13 cellular contexts compared by ENCODE assay signal in genomic region chr16:57997528-57998265, GRCh38. TPM values are rescaled to one million over a fixed set of nuclear protein-coding genes. Genes with fewer than 3 reads are reported as not detected.
DNase-seq lines count a peak whose midpoint lies in the region; ATAC-seq and TF ChIP-seq lines count a peak whose summit lies in the region.
"Had no signal": no experiment of that assay in that cellular context is flagged by ENCODE, and none has a peak within 500 bp of the region (broad histone marks: within the 10 kb centered on the region; RNA-seq: fewer than 3 reads in every experiment).

No MANE protein-coding gene starts in this region.

- TF ChIP-seq CTCF in HFFc6 (IDR thresholded peaks at IDR 0.05), result no peak

- H3K4me1 Mint-ChIP-seq in activated CD4-positive, alpha-beta memory T cell treated with anti-CD3 and anti-CD28 coated beads for 36 hours (ENCODE audit: low read depth), result peaks cover 51% of the 10 kb centered on the region
- peaks cover 47 to 53% of the 10 kb centered on the region in 2 donors for H3K4me1 Mint-ChIP-seq in effector memory CD8-positive, alpha-beta T cell (ENCODE audit: low read depth in 2 of 2)
- H3K4me1 Mint-ChIP-seq in stimulated activated effector memory CD8-positive, alpha-beta T cell treated with anti-CD3 and anti-CD28 coated beads, Interleukin-12 subunit alpha, Interleukin-12 subunit beta, amount 100 ng/mL, for 72 hours, result peaks cover 67% of the 10 kb centered on the region
- peaks cover 37% of the 10 kb centered on the region for H3K4me1 Mint-ChIP-seq in HFFc6 (ENCODE audit: low read depth)

- intact Hi-C loops in activated CD4-positive, alpha-beta memory T cell treated with anti-CD3 and anti-CD28 coated beads for 36 hours (cut with micrococcal nuclease), result loop anchor here (2.0 kb wide), 1 partner anchor 407 kb away; no protein-coding TSS in a partner anchor

- no peaks in the 10 kb centered on the region for H3K27me3 Mint-ChIP-seq in activated CD4-positive, alpha-beta memory T cell treated with anti-CD3 and anti-CD28 coated beads for 36 hours
- H3K27me3 Mint-ChIP-seq in effector memory CD8-positive, alpha-beta T cell, result no peaks in the 10 kb centered on the region
- H3K27me3 Mint-ChIP-seq in HFFc6 (ENCODE audit: insufficient read depth), result no peaks in the 10 kb centered on the region

- H3K9me3 Mint-ChIP-seq in activated CD4-positive, alpha-beta memory T cell treated with anti-CD3 and anti-CD28 coated beads for 36 hours, result no peaks in the 10 kb centered on the region
- no peaks in the 10 kb centered on the region for H3K9me3 Mint-ChIP-seq in effector memory CD8-positive, alpha-beta T cell
- no peaks in the 10 kb centered on the region for H3K9me3 Mint-ChIP-seq in stimulated activated effector memory CD8-positive, alpha-beta T cell treated with anti-CD3 and anti-CD28 coated beads, Interleukin-12 subunit alpha, Interleukin-12 subunit beta, amount 100 ng/mL, for 72 hours
- H3K9me3 Mint-ChIP-seq in HFFc6, result no peaks in the 10 kb centered on the region
- H3K9me3 Mint-ChIP-seq: WTC11 had no signal

- POLR2A ChIA-PET in activated CD4-positive, alpha-beta memory T cell treated with anti-CD3 and anti-CD28 coated beads for 36 hours (lab: Charles Lee), result interaction anchor here (0.8 to 1.2 kb wide), 2 partner anchors 13 to 27 kb away, joined by 4 read pairs; no protein-coding TSS in a partner anchor

- peak overlapping the region; percentile 44 for H3K4me3 Mint-ChIP-seq in activated CD4-positive, alpha-beta memory T cell treated with anti-CD3 and anti-CD28 coated beads for 36 hours
- H3K4me3 Mint-ChIP-seq in effector memory CD8-positive, alpha-beta T cell, result peak overlapping the region; percentile 73 to 82
- peak overlapping the region; percentile 71 for H3K4me3 Mint-ChIP-seq in stimulated activated effector memory CD8-positive, alpha-beta T cell treated with anti-CD3 and anti-CD28 coated beads, Interleukin-12 subunit alpha, Interleukin-12 subunit beta, amount 100 ng/mL, for 72 hours
- no peak overlapping the region for H3K4me3 Mint-ChIP-seq in HFFc6
- H3K4me3 Mint-ChIP-seq: WTC11 had no signal

- peak overlapping the region; percentile 83 for H3K27ac Mint-ChIP-seq in activated CD4-positive, alpha-beta memory T cell treated with anti-CD3 and anti-CD28 coated beads for 36 hours
- H3K27ac Mint-ChIP-seq in effector memory CD8-positive, alpha-beta T cell, result peak overlapping the region; percentile 59 to 78
- peak overlapping the region; percentile 67 for H3K27ac Mint-ChIP-seq in stimulated activated effector memory CD8-positive, alpha-beta T cell treated with anti-CD3 and anti-CD28 coated beads, Interleukin-12 subunit alpha, Interleukin-12 subunit beta, amount 100 ng/mL, for 72 hours
- no peak overlapping the region for H3K27ac Mint-ChIP-seq in HFFc6
- H3K27ac Mint-ChIP-seq: WTC11 had no signal

- H3K36me3 Mint-ChIP-seq in activated CD4-positive, alpha-beta memory T cell treated with anti-CD3 and anti-CD28 coated beads for 36 hours, result peaks cover 12% of the 10 kb centered on the region
- peaks cover 48% of the 10 kb centered on the region for H3K36me3 Mint-ChIP-seq in effector memory CD8-positive, alpha-beta T cell (ENCODE audit: insufficient read depth)
- peaks cover 48% of the 10 kb centered on the region for H3K36me3 Mint-ChIP-seq in stimulated activated effector memory CD8-positive, alpha-beta T cell treated with anti-CD3 and anti-CD28 coated beads, Interleukin-12 subunit alpha, Interleukin-12 subunit beta, amount 100 ng/mL, for 72 hours
- no peaks in the 10 kb centered on the region; the same call in 1 of the 2 replicates for H3K36me3 Mint-ChIP-seq in HFFc6 (ENCODE audit: low read depth)

- ATAC-seq in effector memory CD8-positive, alpha-beta T cell (replicated peaks), result no peak
- ATAC-seq in stimulated activated effector memory CD8-positive, alpha-beta T cell treated with anti-CD3 and anti-CD28 coated beads, Interleukin-12 subunit alpha, Interleukin-12 subunit beta, amount 100 ng/mL, for 72 hours, result no peak
- no peak for ATAC-seq in GM18867 (IDR thresholded peaks at IDR 0.05; ENCODE audit: unreplicated experiment)

- CTCF ChIA-PET in activated CD4-positive, alpha-beta memory T cell treated with anti-CD3 and anti-CD28 coated beads for 36 hours (lab: Charles Lee), result interaction anchor here (1.2 to 2.4 kb wide), 4 partner anchors 99 to 421 kb away, joined by 3 to 18 read pairs (median 4); partner anchors contain the start of gene KATNB1

- peak; percentile 12 for DNase-seq in activated CD8-positive, alpha-beta memory T cell treated with anti-CD3 and anti-CD28 coated beads, Interleukin-2, amount 50 U/mL, for 4 hours
- DNase-seq in activated CD8-positive, alpha-beta memory T cell treated with anti-CD3 and anti-CD28 coated beads, Interleukin-2, amount 50 U/mL, for 48 hours, result no peak
- DNase-seq in activated CD4-positive, alpha-beta memory T cell treated with anti-CD3 and anti-CD28 coated beads for 36 hours, result no peak
- no peak for DNase-seq in effector memory CD8-positive, alpha-beta T cell
- DNase-seq in stimulated activated effector memory CD8-positive, alpha-beta T cell treated with anti-CD3 and anti-CD28 coated beads, Interleukin-12 subunit alpha, Interleukin-12 subunit beta, amount 100 ng/mL, for 72 hours (ENCODE audit: low spot score in 2 of 2), result no peak
- DNase-seq in HFFc6 (no peak), NCI-H1105 (lab: John Stamatoyannopoulos, UW) (no peak)
- DNase-seq: DMS153, NCI-H526 treated with DMSO at 0.1 percent for 48 hours had no signal

RNA-seq across cellular contexts. Expression of gene ZNF319, which starts 2.8 kb away (rescaled TPM):
- 1 to 10 TPM; 6.5 to 8.1 TPM for total RNA-seq in activated CD4-positive, alpha-beta memory T cell treated with anti-CD3 and anti-CD28 coated beads for 36 hours
- 10 to 100 TPM in 2 of 6 experiments, 1 to 10 TPM in 4; 8.3 to 12.0 (median 9.4) TPM for total RNA-seq in HFFc6 (2021; fragmentation: NEBNext Ultra II Directional; extraction: Animal tissue kit (Norgen Biotek cat#: 25700))

RNA-seq across cellular contexts. Expression of gene USB1, which starts 3.5 kb away (rescaled TPM):
- total RNA-seq in activated CD4-positive, alpha-beta memory T cell treated with anti-CD3 and anti-CD28 coated beads for 36 hours, result 10 to 100 TPM; 42.2 to 46.0 TPM
- 10 to 100 TPM; 62.9 to 88.3 (median 76.3) TPM for total RNA-seq in HFFc6 (2021; fragmentation: NEBNext Ultra II Directional; extraction: Animal tissue kit (Norgen Biotek cat#: 25700))

RNA-seq across cellular contexts. Expression of gene CNGB1, which starts 26.8 kb away (rescaled TPM):
- total RNA-seq in activated CD4-positive, alpha-beta memory T cell treated with anti-CD3 and anti-CD28 coated beads for 36 hours, result not detected
- total RNA-seq in HFFc6 (2021; fragmentation: NEBNext Ultra II Directional; extraction: Animal tissue kit (Norgen Biotek cat#: 25700)), result under 1 TPM in 1 of 6 experiments, not detected in 5; 0.02 TPM
- total RNA-seq: dermis microvascular lymphatic vessel endothelial cell, hepatocyte, WTC11 had no signal

RNA-seq across cellular contexts. Expression of gene MMP15, which starts 27.9 kb away (rescaled TPM):
- total RNA-seq in activated CD4-positive, alpha-beta memory T cell treated with anti-CD3 and anti-CD28 coated beads for 36 hours, result under 1 TPM; 0.46 to 0.71 TPM
- total RNA-seq in HFFc6 (2021; fragmentation: NEBNext Ultra II Directional; extraction: Animal tissue kit (Norgen Biotek cat#: 25700)), result 1 to 10 TPM in 4 of 6 experiments, under 1 TPM in 2; 0.82 to 4.1 (median 1.1) TPM
